9 cellular contexts compared by ENCODE assay signal in genomic region chr1:225651872-225652725, GRCh38. TPM values are rescaled to one million over a fixed set of nuclear protein-coding genes. Genes with fewer than 3 reads are reported as not detected.
DNase-seq lines count a peak whose midpoint lies in the region; TF ChIP-seq lines count a peak whose summit lies in the region.
"Had no signal": no experiment of that assay in that cellular context is flagged by ENCODE, and none has a peak within 500 bp of the region (broad histone marks: within the 10 kb centered on the region; RNA-seq: fewer than 3 reads in every experiment).

No MANE protein-coding gene starts in this region.

- H3K9ac ChIP-seq in SU-DHL-6 (ENCODE audit: low read length) = peak overlapping the region; percentile 54
- peak overlapping the region; percentile 94 for H3K9ac ChIP-seq in fibroblast of lung (ENCODE audit: insufficient read depth, low read length)
- peak overlapping the region; percentile 100 for H3K9ac ChIP-seq in neural cell (ENCODE audit: low read length)

- H3F3A ChIP-seq in SU-DHL-6 (ENCODE audit: insufficient read depth) = peaks cover 6% of the 10 kb centered on the region; the same call in 1 of the 2 replicates
- no peaks in the 10 kb centered on the region for H3F3A ChIP-seq in neural cell (ENCODE audit: insufficient read depth, low read length, poor library complexity, severe bottlenecking)

- TF ChIP-seq CTCF in Caco-2 (IDR thresholded peaks at IDR 0.05; ENCODE audit: insufficient read depth in 1 of 2, low read depth in 1 of 2, low read length in 1 of 2, severe bottlenecking in 1 of 2, unreplicated experiment in 1 of 2) (peak in 1 of 2 experiments; percentile 5), SU-DHL-6 (IDR thresholded peaks at IDR 0.05; ENCODE audit: insufficient read depth, low read length, poor library complexity, severe bottlenecking) (no peak), fibroblast of lung (conservative IDR thresholded peaks at IDR 0.05 in 1 of 2, IDR thresholded peaks at IDR 0.05 in 1 of 2; ENCODE audit: low read depth in 1 of 2, low read length in 2 of 2) (no peak), neural cell (IDR thresholded peaks at IDR 0.05; ENCODE audit: poor library complexity, severe bottlenecking) (no peak)

- H3K9me2 ChIP-seq in SU-DHL-6 (replicated peaks; ENCODE audit: insufficient read depth, low read length) (no peaks in the 10 kb centered on the region), neural cell (ENCODE audit: insufficient read depth, low read length) (no peaks in the 10 kb centered on the region)

- H3K27ac Mint-ChIP-seq in Caco-2 (ENCODE audit: unreplicated experiment) = peak overlapping the region; percentile 96

- H3K4me1 ChIP-seq in Caco-2 = peaks cover 13% of the 10 kb centered on the region
- peaks cover 15% of the 10 kb centered on the region for H3K4me1 ChIP-seq in fibroblast of lung (ENCODE audit: control insufficient read depth, extremely low read depth, insufficient read depth, low read length)

- TF ChIP-seq EP300 in neural cell (conservative IDR thresholded peaks at IDR 0.05; ENCODE audit: poor library complexity, severe bottlenecking) = no peak

- H3K9me3 Mint-ChIP-seq in Caco-2 (ENCODE audit: unreplicated experiment) = no peaks in the 10 kb centered on the region

- H3K27me3 Mint-ChIP-seq in Caco-2 (ENCODE audit: insufficient read depth, unreplicated experiment) = no peaks in the 10 kb centered on the region

- TSS peak; percentile 50 for BruUV-seq in Caco-2 (replicated peaks; lab: Mats Ljungman, UMichigan)

- H4K20me1 ChIP-seq in SU-DHL-6 (ENCODE audit: low read depth, low read length) (no peaks in the 10 kb centered on the region; the same call in 1 of the 2 replicates), fibroblast of lung (ENCODE audit: control insufficient read depth, extremely low read depth, insufficient read depth, low read length) (no peaks in the 10 kb centered on the region), neural cell (ENCODE audit: insufficient read depth) (no peaks in the 10 kb centered on the region)

- POLR2A ChIA-PET in Caco-2 (lab: Charles Lee) = interaction anchor here (0.6 to 1.8 kb wide), 3 partner anchors 120 to 135 kb away, joined by 3 to 5 read pairs (median 4); partner anchors contain the start of gene SRP9

- no peaks in the 10 kb centered on the region for H3K79me2 ChIP-seq in SU-DHL-6 (ENCODE audit: insufficient read depth, low read length)
- H3K79me2 ChIP-seq in fibroblast of lung (ENCODE audit: control insufficient read depth, insufficient read depth, low read length) = peaks cover 57% of the 10 kb centered on the region
- peaks cover 55% of the 10 kb centered on the region for H3K79me2 ChIP-seq in neural cell (replicated peaks; ENCODE audit: insufficient read depth, low read length)

- no peaks in the 10 kb centered on the region for H3K9me3 ChIP-seq in Caco-2
- no peaks in the 10 kb centered on the region for H3K9me3 ChIP-seq in SU-DHL-6 (ENCODE audit: insufficient read depth, low read length)
- no peaks in the 10 kb centered on the region for H3K9me3 ChIP-seq in fibroblast of lung (ENCODE audit: control insufficient read depth, insufficient read depth, low read depth, low read length)
- no peaks in the 10 kb centered on the region for H3K9me3 ChIP-seq in neural cell (ENCODE audit: low read length)

- H3K4me3 Mint-ChIP-seq in Caco-2 (ENCODE audit: unreplicated experiment) = peak overlapping the region; percentile 99

- H2AFZ ChIP-seq in SU-DHL-6 (ENCODE audit: low read depth, low read length, severe bottlenecking) = peak overlapping the region; percentile 63
- H2AFZ ChIP-seq in fibroblast of lung (ENCODE audit: low read length) = no peak overlapping the region
- peak overlapping the region; percentile 70 for H2AFZ ChIP-seq in neural cell (ENCODE audit: low read depth, low read length)

- H3K27me3 ChIP-seq in Caco-2 (replicated peaks; ENCODE audit: control insufficient read depth, insufficient read depth, low read length) (no peaks in the 10 kb centered on the region), SU-DHL-6 (ENCODE audit: low read length) (no peaks in the 10 kb centered on the region), fibroblast of lung (ENCODE audit: control insufficient read depth, insufficient read depth, low read length) (no peaks in the 10 kb centered on the region), neural cell (ENCODE audit: insufficient read depth, low read depth, low read length) (no peaks in the 10 kb centered on the region)

- peaks cover 8% of the 10 kb centered on the region for H3K36me3 Mint-ChIP-seq in Caco-2 (ENCODE audit: insufficient read depth, unreplicated experiment)

- CTCF ChIA-PET in Caco-2 (lab: Charles Lee) = interaction anchor here (0.6 to 2.0 kb wide), 4 partner anchors 117 to 171 kb away, joined by 3 to 11 read pairs (median 3); partner anchors contain the start of gene EPHX1

- H3K36me3 ChIP-seq in Caco-2 (ENCODE audit: control insufficient read depth, insufficient read depth, low read length) (no peaks in the 10 kb centered on the region), SU-DHL-6 (ENCODE audit: low read length) (no peaks in the 10 kb centered on the region), fibroblast of lung (ENCODE audit: control insufficient read depth, insufficient read depth, low read length) (no peaks in the 10 kb centered on the region), neural cell (ENCODE audit: insufficient read depth, low read length) (no peaks in the 10 kb centered on the region)

- H3K4me2 ChIP-seq in SU-DHL-6 (ENCODE audit: low read depth, low read length, poor library complexity, severe bottlenecking) (peak overlapping the region; percentile 72), fibroblast of lung (ENCODE audit: extremely low read depth, insufficient read depth, low read length) (peak overlapping the region; percentile 90), neural cell (ENCODE audit: low read length) (no peak overlapping the region)

- peak overlapping the region; percentile 94 for H3K4me3 ChIP-seq in Caco-2 (ENCODE audit: low read depth, low read length)
- peak overlapping the region; percentile 60 for H3K4me3 ChIP-seq in SU-DHL-6 (ENCODE audit: insufficient read depth, low read length, poor library complexity, severe bottlenecking)
- H3K4me3 ChIP-seq in fibroblast of lung (replicated peaks in 1 of 4; ENCODE audit: control extremely low read depth in 1 of 4, insufficient read depth in 1 of 4, low read depth in 3 of 4, low read length in 4 of 4) = peak overlapping the region; percentile 64 to 99 (median 89)
- H3K4me3 ChIP-seq in neural cell (ENCODE audit: low read length) = peak overlapping the region; percentile 99

- peaks cover 24% of the 10 kb centered on the region for H3K4me1 Mint-ChIP-seq in Caco-2 (ENCODE audit: low read depth, unreplicated experiment)

- intact Hi-C loops in Caco-2 (cut with micrococcal nuclease; ENCODE audit: unreplicated experiment) = loop anchor here (2.0 to 10.0 kb wide), 5 partner anchors 50 to 323 kb away; no protein-coding TSS in a partner anchor

- peak; percentile 3 for TF ChIP-seq RAD21 in neural cell (conservative IDR thresholded peaks at IDR 0.05)

- peak; percentile 54 to 57 for DNase-seq in Caco-2
- peak; percentile 71 for DNase-seq in HuH-7 (ENCODE audit: low spot score)
- peak; percentile 53 to 55 for DNase-seq in fibroblast of lung (ENCODE audit: low read depth in 2 of 2)
- DNase-seq in occipital lobe (lab: John Stamatoyannopoulos, UW) = no peak
- no peak for DNase-seq in stimulated activated CD4-positive, alpha-beta T cell treated with anti-CD3 and anti-CD28 coated beads, Interleukin-1b, Interleukin-23, amount 100 ng/mL, for 48 hours
- no peak for DNase-seq in activated CD8-positive, alpha-beta memory T cell treated with anti-CD3 and anti-CD28 coated beads for 24 hours

- H3K27ac ChIP-seq in SU-DHL-6 (ENCODE audit: low read depth, low read length) = no peak overlapping the region
- H3K27ac ChIP-seq in fibroblast of lung (ENCODE audit: insufficient read depth, low read length) = peak overlapping the region; percentile 82
- peak overlapping the region; percentile 97 for H3K27ac ChIP-seq in neural cell (ENCODE audit: low read length)

TF ChIP-seq in neural cell, 6 proteins besides CTCF, POLR2A, EP300 and RAD21:
- peak; percentile 40 for TF ChIP-seq MXI1 (conservative IDR thresholded peaks at IDR 0.05; ENCODE audit: poor library complexity, severe bottlenecking)
- TF ChIP-seq POLR2AphosphoS5 (IDR thresholded peaks at IDR 0.05) = no peak
- no peak for TF ChIP-seq REST (IDR thresholded peaks at IDR 0.05; ENCODE audit: borderline replicate concordance)
- TF ChIP-seq EZH2 (IDR thresholded peaks at IDR 0.05; ENCODE audit: borderline replicate concordance, insufficient read depth, low read length, poor library complexity, severe bottlenecking) = no peak
- peak; percentile 39 for TF ChIP-seq TAF1 (IDR thresholded peaks at IDR 0.05; ENCODE audit: low read depth)
- no peak for TF ChIP-seq SMC3 (conservative IDR thresholded peaks at IDR 0.05; ENCODE audit: poor library complexity)

RNA-seq across cellular contexts. Expression of gene ENAH, which starts 0.8 kb away (rescaled TPM):
- total RNA-seq in Caco-2 (2022) (78.0 and 80.0 TPM in 2 replicates), fibroblast of lung (85.0 and 93.7 TPM in 2 replicates), occipital lobe (73.5 TPM)
- polyA plus RNA-seq in fibroblast of lung (153 and 210 TPM in 2 replicates), neural cell (57.0 and 58.4 TPM in 2 replicates)
- 103 and 145 TPM in 2 replicates for polyA plus RNA-seq in fibroblast of lung (2012)
- polyA minus RNA-seq in fibroblast of lung (ENCODE audit: low replicate concordance) (31.8 and 38.8 TPM in 2 replicates), neural cell (116 and 155 TPM in 2 replicates)
- total RNA-seq: T-helper 1 cell treated with Interleukin-12 subunit alpha and Interleukin-12 subunit beta and Interleukin-4 antibody, amounts not matched to agents 30 ng/mL and 1 ng/mL, for 36 hours had no signal

Comparison
In these comparisons a context has a peak if more than half of its experiments do, and no peak if none do; other contexts are left out.
1. DNase-seq: peak in Caco-2 (2 of 2), HuH-7 (single experiment) and fibroblast of lung (2 of 2); none in occipital lobe (single experiment), stimulated activated CD4-positive, alpha-beta T cell treated with anti-CD3 and anti-CD28 coated beads, Interleukin-1b, Interleukin-23, amount 100 ng/mL, for 48 hours (single experiment) and activated CD8-positive, alpha-beta memory T cell treated with anti-CD3 and anti-CD28 coated beads for 24 hours (single experiment).
2. Peak in every context shown above with its lines, with median percentiles within 50 percentile points of each other: H3K4me3 ChIP-seq and H3K9ac ChIP-seq.